In genomic region chr1:29202584-29203340, GRCh38 we compare ENCODE assay signal across 1 cellular context.
TF ChIP-seq lines count a peak whose summit lies in the region.

No MANE protein-coding gene starts in this region.

TF ChIP-seq in K562, 482 proteins besides CTCF, POLR2A, EP300 and RAD21 (continued from another document and continues in another):
- TF ChIP-seq MBD1 (CRISPR knock-in tag; IDR thresholded peaks at IDR 0.05) (no peak), ZNF324 (CRISPR knock-in tag; IDR thresholded peaks at IDR 0.05) (0 out of 2 replicates have a peak, but pooled peaks have one; percentile 9), RBM25 (IDR thresholded peaks at IDR 0.05; ENCODE audit: low read depth, low read length, severe bottlenecking) (no peak), MAFF (IDR thresholded peaks at IDR 0.05; ENCODE audit: low read length) (peak; percentile 82), MCM7 (IDR thresholded peaks at IDR 0.05) (no peak), ZNF253 (CRISPR knock-in tag; conservative IDR thresholded peaks at IDR 0.05) (no peak), TEAD2 (tag; IDR thresholded peaks at IDR 0.05) (0 out of 2 replicates have a peak, but pooled peaks have one; percentile 24), USF2 (CRISPR knock-in tag; IDR thresholded peaks at IDR 0.05) (no peak), PREB (CRISPR knock-in tag; IDR thresholded peaks at IDR 0.05) (no peak), E2F3 (CRISPR knock-in tag; IDR thresholded peaks at IDR 0.05) (peak; percentile 49; the same call in 1 of the 2 replicates), SMARCE1 (IDR thresholded peaks at IDR 0.05) (peak; percentile 87), ZNF316 (IDR thresholded peaks at IDR 0.05) (peak; percentile 90), POLR2AphosphoS5 (IDR thresholded peaks at IDR 0.05; ENCODE audit: control insufficient read depth, insufficient read depth, low read depth, low read length) (peak; percentile 79), HCFC1 (IDR thresholded peaks at IDR 0.05; ENCODE audit: low read depth, low read length) (peak; percentile 41; the same call in 1 of the 2 replicates), MTA3 (IDR thresholded peaks at IDR 0.05; ENCODE audit: borderline replicate concordance) (0 out of 2 replicates have a peak, but pooled peaks have one; percentile 74), NR4A1 (CRISPR knock-in tag; IDR thresholded peaks at IDR 0.05) (no peak), NR4A1 (tag; IDR thresholded peaks at IDR 0.05) (no peak), ZNF644 (tag; IDR thresholded peaks at IDR 0.05; ENCODE audit: low read depth) (0 out of 2 replicates have a peak, but pooled peaks have one; percentile 55), BCOR (IDR thresholded peaks at IDR 0.05) (peak; percentile 80), SMAD3 (CRISPR knock-in tag; conservative IDR thresholded peaks at IDR 0.05) (no peak; the same call in 1 of the 2 replicates), ZBTB7A (IDR thresholded peaks at IDR 0.05; ENCODE audit: borderline replicate concordance, control insufficient read depth, low read depth, low read length) (peak; percentile 5; the same call in 1 of the 2 replicates), POLR2H (tag; IDR thresholded peaks at IDR 0.05; ENCODE audit: low read depth) (no peak), TRIM25 (IDR thresholded peaks at IDR 0.05; ENCODE audit: borderline replicate concordance) (no peak), MAZ (CRISPR knock-in tag; conservative IDR thresholded peaks at IDR 0.05 in 1 of 2, IDR thresholded peaks at IDR 0.05 in 1 of 2) (peak; percentile 51 to 65; a peak in 3 of 4 replicates), ZNF408 (CRISPR knock-in tag; IDR thresholded peaks at IDR 0.05; ENCODE audit: low read depth) (no peak), ERF (CRISPR knock-in tag; IDR thresholded peaks at IDR 0.05) (no peak), BHLHE40 (IDR thresholded peaks at IDR 0.05; ENCODE audit: low read length) (peak; percentile 26; the same call in 1 of the 2 replicates), ELF4 (CRISPR knock-in tag; IDR thresholded peaks at IDR 0.05) (peak; percentile 81)
- TF ChIP-seq, protein P1, sequence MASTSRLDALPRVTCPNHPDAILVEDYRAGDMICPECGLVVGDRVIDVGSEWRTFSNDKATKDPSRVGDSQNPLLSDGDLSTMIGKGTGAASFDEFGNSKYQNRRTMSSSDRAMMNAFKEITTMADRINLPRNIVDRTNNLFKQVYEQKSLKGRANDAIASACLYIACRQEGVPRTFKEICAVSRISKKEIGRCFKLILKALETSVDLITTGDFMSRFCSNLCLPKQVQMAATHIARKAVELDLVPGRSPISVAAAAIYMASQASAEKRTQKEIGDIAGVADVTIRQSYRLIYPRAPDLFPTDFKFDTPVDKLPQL (IDR thresholded peaks at IDR 0.05; ENCODE audit: extremely low read depth, insufficient read length), result no peak
- TF ChIP-seq, protein P2, sequence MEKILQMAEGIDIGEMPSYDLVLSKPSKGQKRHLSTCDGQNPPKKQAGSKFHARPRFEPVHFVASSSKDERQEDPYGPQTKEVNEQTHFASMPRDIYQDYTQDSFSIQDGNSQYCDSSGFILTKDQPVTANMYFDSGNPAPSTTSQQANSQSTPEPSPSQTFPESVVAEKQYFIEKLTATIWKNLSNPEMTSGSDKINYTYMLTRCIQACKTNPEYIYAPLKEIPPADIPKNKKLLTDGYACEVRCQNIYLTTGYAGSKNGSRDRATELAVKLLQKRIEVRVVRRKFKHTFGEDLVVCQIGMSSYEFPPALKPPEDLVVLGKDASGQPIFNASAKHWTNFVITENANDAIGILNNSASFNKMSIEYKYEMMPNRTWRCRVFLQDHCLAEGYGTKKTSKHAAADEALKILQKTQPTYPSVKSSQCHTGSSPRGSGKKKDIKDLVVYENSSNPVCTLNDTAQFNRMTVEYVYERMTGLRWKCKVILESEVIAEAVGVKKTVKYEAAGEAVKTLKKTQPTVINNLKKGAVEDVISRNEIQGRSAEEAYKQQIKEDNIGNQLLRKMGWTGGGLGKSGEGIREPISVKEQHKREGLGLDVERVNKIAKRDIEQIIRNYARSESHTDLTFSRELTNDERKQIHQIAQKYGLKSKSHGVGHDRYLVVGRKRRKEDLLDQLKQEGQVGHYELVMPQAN (IDR thresholded peaks at IDR 0.05; ENCODE audit: borderline replicate concordance), result 0 out of 2 replicates have a peak, but pooled peaks have one; percentile 37
- TF ChIP-seq, protein P3, sequence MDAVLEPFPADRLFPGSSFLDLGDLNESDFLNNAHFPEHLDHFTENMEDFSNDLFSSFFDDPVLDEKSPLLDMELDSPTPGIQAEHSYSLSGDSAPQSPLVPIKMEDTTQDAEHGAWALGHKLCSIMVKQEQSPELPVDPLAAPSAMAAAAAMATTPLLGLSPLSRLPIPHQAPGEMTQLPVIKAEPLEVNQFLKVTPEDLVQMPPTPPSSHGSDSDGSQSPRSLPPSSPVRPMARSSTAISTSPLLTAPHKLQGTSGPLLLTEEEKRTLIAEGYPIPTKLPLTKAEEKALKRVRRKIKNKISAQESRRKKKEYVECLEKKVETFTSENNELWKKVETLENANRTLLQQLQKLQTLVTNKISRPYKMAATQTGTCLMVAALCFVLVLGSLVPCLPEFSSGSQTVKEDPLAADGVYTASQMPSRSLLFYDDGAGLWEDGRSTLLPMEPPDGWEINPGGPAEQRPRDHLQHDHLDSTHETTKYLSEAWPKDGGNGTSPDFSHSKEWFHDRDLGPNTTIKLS (IDR thresholded peaks at IDR 0.05; ENCODE audit: borderline replicate concordance, low read depth), result peak; percentile 62; the same call in 1 of the 2 replicates
- TF ChIP-seq, protein P4, sequence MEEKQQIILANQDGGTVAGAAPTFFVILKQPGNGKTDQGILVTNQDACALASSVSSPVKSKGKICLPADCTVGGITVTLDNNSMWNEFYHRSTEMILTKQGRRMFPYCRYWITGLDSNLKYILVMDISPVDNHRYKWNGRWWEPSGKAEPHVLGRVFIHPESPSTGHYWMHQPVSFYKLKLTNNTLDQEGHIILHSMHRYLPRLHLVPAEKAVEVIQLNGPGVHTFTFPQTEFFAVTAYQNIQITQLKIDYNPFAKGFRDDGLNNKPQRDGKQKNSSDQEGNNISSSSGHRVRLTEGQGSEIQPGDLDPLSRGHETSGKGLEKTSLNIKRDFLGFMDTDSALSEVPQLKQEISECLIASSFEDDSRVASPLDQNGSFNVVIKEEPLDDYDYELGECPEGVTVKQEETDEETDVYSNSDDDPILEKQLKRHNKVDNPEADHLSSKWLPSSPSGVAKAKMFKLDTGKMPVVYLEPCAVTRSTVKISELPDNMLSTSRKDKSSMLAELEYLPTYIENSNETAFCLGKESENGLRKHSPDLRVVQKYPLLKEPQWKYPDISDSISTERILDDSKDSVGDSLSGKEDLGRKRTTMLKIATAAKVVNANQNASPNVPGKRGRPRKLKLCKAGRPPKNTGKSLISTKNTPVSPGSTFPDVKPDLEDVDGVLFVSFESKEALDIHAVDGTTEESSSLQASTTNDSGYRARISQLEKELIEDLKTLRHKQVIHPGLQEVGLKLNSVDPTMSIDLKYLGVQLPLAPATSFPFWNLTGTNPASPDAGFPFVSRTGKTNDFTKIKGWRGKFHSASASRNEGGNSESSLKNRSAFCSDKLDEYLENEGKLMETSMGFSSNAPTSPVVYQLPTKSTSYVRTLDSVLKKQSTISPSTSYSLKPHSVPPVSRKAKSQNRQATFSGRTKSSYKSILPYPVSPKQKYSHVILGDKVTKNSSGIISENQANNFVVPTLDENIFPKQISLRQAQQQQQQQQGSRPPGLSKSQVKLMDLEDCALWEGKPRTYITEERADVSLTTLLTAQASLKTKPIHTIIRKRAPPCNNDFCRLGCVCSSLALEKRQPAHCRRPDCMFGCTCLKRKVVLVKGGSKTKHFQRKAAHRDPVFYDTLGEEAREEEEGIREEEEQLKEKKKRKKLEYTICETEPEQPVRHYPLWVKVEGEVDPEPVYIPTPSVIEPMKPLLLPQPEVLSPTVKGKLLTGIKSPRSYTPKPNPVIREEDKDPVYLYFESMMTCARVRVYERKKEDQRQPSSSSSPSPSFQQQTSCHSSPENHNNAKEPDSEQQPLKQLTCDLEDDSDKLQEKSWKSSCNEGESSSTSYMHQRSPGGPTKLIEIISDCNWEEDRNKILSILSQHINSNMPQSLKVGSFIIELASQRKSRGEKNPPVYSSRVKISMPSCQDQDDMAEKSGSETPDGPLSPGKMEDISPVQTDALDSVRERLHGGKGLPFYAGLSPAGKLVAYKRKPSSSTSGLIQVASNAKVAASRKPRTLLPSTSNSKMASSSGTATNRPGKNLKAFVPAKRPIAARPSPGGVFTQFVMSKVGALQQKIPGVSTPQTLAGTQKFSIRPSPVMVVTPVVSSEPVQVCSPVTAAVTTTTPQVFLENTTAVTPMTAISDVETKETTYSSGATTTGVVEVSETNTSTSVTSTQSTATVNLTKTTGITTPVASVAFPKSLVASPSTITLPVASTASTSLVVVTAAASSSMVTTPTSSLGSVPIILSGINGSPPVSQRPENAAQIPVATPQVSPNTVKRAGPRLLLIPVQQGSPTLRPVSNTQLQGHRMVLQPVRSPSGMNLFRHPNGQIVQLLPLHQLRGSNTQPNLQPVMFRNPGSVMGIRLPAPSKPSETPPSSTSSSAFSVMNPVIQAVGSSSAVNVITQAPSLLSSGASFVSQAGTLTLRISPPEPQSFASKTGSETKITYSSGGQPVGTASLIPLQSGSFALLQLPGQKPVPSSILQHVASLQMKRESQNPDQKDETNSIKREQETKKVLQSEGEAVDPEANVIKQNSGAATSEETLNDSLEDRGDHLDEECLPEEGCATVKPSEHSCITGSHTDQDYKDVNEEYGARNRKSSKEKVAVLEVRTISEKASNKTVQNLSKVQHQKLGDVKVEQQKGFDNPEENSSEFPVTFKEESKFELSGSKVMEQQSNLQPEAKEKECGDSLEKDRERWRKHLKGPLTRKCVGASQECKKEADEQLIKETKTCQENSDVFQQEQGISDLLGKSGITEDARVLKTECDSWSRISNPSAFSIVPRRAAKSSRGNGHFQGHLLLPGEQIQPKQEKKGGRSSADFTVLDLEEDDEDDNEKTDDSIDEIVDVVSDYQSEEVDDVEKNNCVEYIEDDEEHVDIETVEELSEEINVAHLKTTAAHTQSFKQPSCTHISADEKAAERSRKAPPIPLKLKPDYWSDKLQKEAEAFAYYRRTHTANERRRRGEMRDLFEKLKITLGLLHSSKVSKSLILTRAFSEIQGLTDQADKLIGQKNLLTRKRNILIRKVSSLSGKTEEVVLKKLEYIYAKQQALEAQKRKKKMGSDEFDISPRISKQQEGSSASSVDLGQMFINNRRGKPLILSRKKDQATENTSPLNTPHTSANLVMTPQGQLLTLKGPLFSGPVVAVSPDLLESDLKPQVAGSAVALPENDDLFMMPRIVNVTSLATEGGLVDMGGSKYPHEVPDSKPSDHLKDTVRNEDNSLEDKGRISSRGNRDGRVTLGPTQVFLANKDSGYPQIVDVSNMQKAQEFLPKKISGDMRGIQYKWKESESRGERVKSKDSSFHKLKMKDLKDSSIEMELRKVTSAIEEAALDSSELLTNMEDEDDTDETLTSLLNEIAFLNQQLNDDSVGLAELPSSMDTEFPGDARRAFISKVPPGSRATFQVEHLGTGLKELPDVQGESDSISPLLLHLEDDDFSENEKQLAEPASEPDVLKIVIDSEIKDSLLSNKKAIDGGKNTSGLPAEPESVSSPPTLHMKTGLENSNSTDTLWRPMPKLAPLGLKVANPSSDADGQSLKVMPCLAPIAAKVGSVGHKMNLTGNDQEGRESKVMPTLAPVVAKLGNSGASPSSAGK (IDR thresholded peaks at IDR 0.05), result no peak; the same call in 1 of the 2 replicates
- TF ChIP-seq, protein P5, sequence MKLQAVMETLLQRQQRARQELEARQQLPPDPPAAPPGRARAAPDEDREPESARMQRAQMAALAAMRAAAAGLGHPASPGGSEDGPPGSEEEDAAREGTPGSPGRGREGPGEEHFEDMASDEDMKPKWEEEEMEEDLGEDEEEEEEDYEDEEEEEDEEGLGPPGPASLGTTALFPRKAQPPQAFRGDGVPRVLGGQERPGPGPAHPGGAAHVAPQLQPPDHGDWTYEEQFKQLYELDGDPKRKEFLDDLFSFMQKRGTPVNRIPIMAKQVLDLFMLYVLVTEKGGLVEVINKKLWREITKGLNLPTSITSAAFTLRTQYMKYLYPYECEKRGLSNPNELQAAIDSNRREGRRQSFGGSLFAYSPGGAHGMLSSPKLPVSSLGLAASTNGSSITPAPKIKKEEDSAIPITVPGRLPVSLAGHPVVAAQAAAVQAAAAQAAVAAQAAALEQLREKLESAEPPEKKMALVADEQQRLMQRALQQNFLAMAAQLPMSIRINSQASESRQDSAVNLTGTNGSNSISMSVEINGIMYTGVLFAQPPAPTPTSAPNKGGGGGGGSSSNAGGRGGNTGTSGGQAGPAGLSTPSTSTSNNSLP (IDR thresholded peaks at IDR 0.05; ENCODE audit: borderline replicate concordance, low read depth, low read length), result peak; percentile 97
